ENCODE assay signal across 27 cellular contexts in the genomic region with DNA sequence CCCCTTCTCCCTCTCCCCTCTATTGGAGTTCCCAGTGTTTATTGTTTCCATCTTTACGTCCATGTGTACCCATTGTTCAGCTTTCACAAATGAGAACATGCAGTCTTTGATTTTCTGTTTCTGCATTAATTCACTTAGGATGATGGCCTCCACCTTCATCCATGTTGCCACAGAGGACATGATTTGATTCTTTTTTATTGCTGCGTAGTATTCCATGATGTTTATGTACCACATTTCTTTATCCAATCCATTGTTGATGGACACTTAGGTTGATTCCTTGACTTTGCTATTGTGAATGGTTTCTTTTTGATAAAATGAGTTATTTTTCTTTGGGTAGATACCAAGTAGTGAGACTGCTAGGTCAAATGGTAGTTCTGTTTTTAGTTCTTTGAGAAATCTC.
"Had no signal": no experiment of that assay in that cellular context is flagged by ENCODE, and none has a peak within 500 bp of the region (broad histone marks: within the 10 kb centered on the region; RNA-seq: fewer than 3 reads in every experiment).

No MANE protein-coding gene starts in this region.

- H3K27ac Mint-ChIP-seq: nephron; neural progenitor cell; progenitor cell of endocrine pancreas; stimulated activated effector memory CD8-positive, alpha-beta T cell treated with anti-CD3 and anti-CD28 coated beads, Interleukin-12 subunit alpha, Interleukin-12 subunit beta, amount 100 ng/mL, for 72 hours; stimulated activated naive B cell treated with anti-CD40 and anti-IgM and Interleukin-4, amounts not matched to agents 10 μg/mL and 1 μg/mL and 100 μg/mL, for 72 hours; stimulated activated naive CD8-positive, alpha-beta T cell treated with anti-CD3 and anti-CD28 coated beads, Interleukin-15, Interleukin-2, amounts not matched to agents 100 ng/mL and 50 ng/mL, for 24 hours had no signal

- H3K4me1 Mint-ChIP-seq: neural progenitor cell; stimulated activated effector memory CD8-positive, alpha-beta T cell treated with anti-CD3 and anti-CD28 coated beads, Interleukin-12 subunit alpha, Interleukin-12 subunit beta, amount 100 ng/mL, for 72 hours; stimulated activated naive B cell treated with anti-CD40 and anti-IgM and Interleukin-4, amounts not matched to agents 10 μg/mL and 1 μg/mL and 100 μg/mL, for 72 hours had no signal

- DNase-seq: occipital lobe; ovary; posterior cingulate gyrus; psoas muscle; right cardiac atrium; right lobe of liver; sigmoid colon; small intestine; stimulated activated CD4-positive, alpha-beta T cell treated with anti-CD3 and anti-CD28 coated beads, Interleukin-15, amount 100 ng/mL, for 24 hours; stimulated activated CD4-positive, alpha-beta T cell treated with anti-CD3 and anti-CD28 coated beads, Interleukin-2, amount 100 ng/mL, for 24 hours; stimulated activated CD4-positive, alpha-beta T cell treated with anti-CD3 and anti-CD28 coated beads, Interleukin-2, amount 100 ng/mL, for 48 hours; stimulated activated CD4-positive, alpha-beta T cell treated with anti-CD3 and anti-CD28 coated beads, Interleukin-4, amount 100 ng/mL, for 24 hours; stimulated activated naive B cell treated with anti-CD40 and anti-IgM and Interleukin-4, amounts not matched to agents 10 μg/mL and 1 μg/mL and 100 μg/mL, for 72 hours; stimulated activated naive CD4-positive, alpha-beta T cell treated with Interleukin-2 at 50 U/mL for 16 hours; stomach; thyroid gland; upper lobe of left lung had no signal

- H3K9me3 ChIP-seq: ovary, psoas muscle, right lobe of liver, sigmoid colon, stomach, thoracic aorta, thyroid gland, tibial nerve, upper lobe of left lung, vagina had no signal

- FAIRE-seq: small intestine, urothelium cell line had no signal

- H3K9me3 Mint-ChIP-seq: nephron, neural progenitor cell had no signal

- ATAC-seq: psoas muscle; right cardiac atrium; right lobe of liver; stimulated activated effector memory CD8-positive, alpha-beta T cell treated with anti-CD3 and anti-CD28 coated beads, Interleukin-12 subunit alpha, Interleukin-12 subunit beta, amount 100 ng/mL, for 72 hours; stimulated activated naive B cell treated with anti-CD40 and anti-IgM and Interleukin-4, amounts not matched to agents 10 μg/mL and 1 μg/mL and 100 μg/mL, for 72 hours had no signal

- H3K36me3 ChIP-seq: ovary, thoracic aorta, thyroid gland, vagina had no signal

- H3K9ac ChIP-seq: neural progenitor cell, parathyroid adenoma had no signal

- H3K4me3 ChIP-seq: neural progenitor cell, ovary, psoas muscle, right lobe of liver, sigmoid colon, stomach, thoracic aorta, thyroid gland, tibial nerve, upper lobe of left lung, vagina had no signal

- H3K4me3 Mint-ChIP-seq: nephron; neural progenitor cell; stimulated activated effector memory CD8-positive, alpha-beta T cell treated with anti-CD3 and anti-CD28 coated beads, Interleukin-12 subunit alpha, Interleukin-12 subunit beta, amount 100 ng/mL, for 72 hours; stimulated activated naive B cell treated with anti-CD40 and anti-IgM and Interleukin-4, amounts not matched to agents 10 μg/mL and 1 μg/mL and 100 μg/mL, for 72 hours; stimulated activated naive CD8-positive, alpha-beta T cell treated with anti-CD3 and anti-CD28 coated beads, Interleukin-15, Interleukin-2, amounts not matched to agents 100 ng/mL and 50 ng/mL, for 24 hours had no signal

- H3K27me3 ChIP-seq: neural progenitor cell, ovary, right lobe of liver, sigmoid colon, stomach, thyroid gland, tibial nerve, upper lobe of left lung, vagina had no signal

- H2AFZ ChIP-seq: neural progenitor cell, parathyroid adenoma had no signal

- H3K27ac ChIP-seq: neural progenitor cell, ovary, parathyroid adenoma, psoas muscle, right lobe of liver, sigmoid colon, stomach, thoracic aorta, thyroid gland, tibial nerve, upper lobe of left lung, vagina had no signal

- H3K27me3 Mint-ChIP-seq: progenitor cell of endocrine pancreas; stimulated activated naive B cell treated with anti-CD40 and anti-IgM and Interleukin-4, amounts not matched to agents 10 μg/mL and 1 μg/mL and 100 μg/mL, for 72 hours; stimulated activated naive CD8-positive, alpha-beta T cell treated with anti-CD3 and anti-CD28 coated beads, Interleukin-15, Interleukin-2, amounts not matched to agents 100 ng/mL and 50 ng/mL, for 24 hours had no signal

- H3K4me1 ChIP-seq: neural progenitor cell, parathyroid adenoma, right lobe of liver, thyroid gland, tibial nerve, vagina had no signal

- H3K4me2 ChIP-seq: neural progenitor cell had no signal
